ENCODE assay signal across 21 cellular contexts in genomic region chr15:81330351-81331085, GRCh38. TPM values are rescaled to one million over a fixed set of nuclear protein-coding genes. Genes with fewer than 3 reads are reported as not detected.
A peak's percentile ranks its signal among the peaks of the same experiment; 100 is the strongest.
DNase-seq lines count a peak whose midpoint lies in the region; ATAC-seq and TF ChIP-seq lines count a peak whose summit lies in the region.
"Had no signal": no experiment of that assay in that cellular context is flagged by ENCODE, and none has a peak within 500 bp of the region (broad histone marks: within the 10 kb centered on the region; RNA-seq: fewer than 3 reads in every experiment).

No MANE protein-coding gene starts in this region.

- no peak overlapping the region for H3K9ac ChIP-seq in BLaER1

- CTCF ChIA-PET in CD8-positive, alpha-beta T cell (lab: Charles Lee), result interaction anchor here (0.7 to 20.0 kb wide), 2 partner anchors 58 to 855 kb away, joined by 3 to 434 read pairs; no protein-coding TSS in a partner anchor

- H3K9me3 ChIP-seq in BLaER1 (no peaks in the 10 kb centered on the region), psoas muscle (no peaks in the 10 kb centered on the region)
- H3K9me3 ChIP-seq in CD8-positive, alpha-beta T cell (ENCODE audit: low read length), result no peaks in the 10 kb centered on the region
- H3K9me3 ChIP-seq: prostate gland, transverse colon had no signal

- POLR2A ChIA-PET in CD8-positive, alpha-beta T cell (lab: Charles Lee), result no interaction called here

- no peaks in the 10 kb centered on the region for H3K9me3 Mint-ChIP-seq in CD8-positive, alpha-beta T cell
- H3K9me3 Mint-ChIP-seq in nephron, result no peaks in the 10 kb centered on the region
- H3K9me3 Mint-ChIP-seq: endodermal cell had no signal

- H3K27ac ChIP-seq in BLaER1, result no peak overlapping the region
- no peak overlapping the region for H3K27ac ChIP-seq in CD8-positive, alpha-beta T cell (ENCODE audit: low read depth, low read length)
- no peak overlapping the region for H3K27ac ChIP-seq in psoas muscle
- H3K27ac ChIP-seq: prostate gland, transverse colon had no signal

- no peaks in the 10 kb centered on the region for H3K36me3 Mint-ChIP-seq in CD8-positive, alpha-beta T cell
- no peaks in the 10 kb centered on the region for H3K36me3 Mint-ChIP-seq in nephron (ENCODE audit: low read depth)

- H4K20me1 ChIP-seq in BLaER1, result no peaks in the 10 kb centered on the region

- H3K36me3 ChIP-seq in BLaER1 (no peaks in the 10 kb centered on the region), psoas muscle (ENCODE audit: insufficient read depth in 1 of 2, low read depth in 1 of 2) (no peaks in the 10 kb centered on the region)
- no peaks in the 10 kb centered on the region for H3K36me3 ChIP-seq in CD8-positive, alpha-beta T cell (ENCODE audit: insufficient read depth, low read length)
- H3K36me3 ChIP-seq: prostate gland, transverse colon had no signal

- 91 to 94% (median 92%) methylated on average over 5 of the region's 5 CpGs for WGBS in psoas muscle, 3 donors

- H3K27me3 Mint-ChIP-seq in CD8-positive, alpha-beta T cell (ENCODE audit: low read depth), result no peaks in the 10 kb centered on the region
- H3K27me3 Mint-ChIP-seq in nephron (ENCODE audit: low read depth), result peaks cover 9% of the 10 kb centered on the region

- peak overlapping the region; percentile 46 for H3K27ac Mint-ChIP-seq in CD8-positive, alpha-beta T cell
- H3K27ac Mint-ChIP-seq in nephron, result peak overlapping the region in 2 of 3 experiments; percentile 69
- H3K27ac Mint-ChIP-seq: endodermal cell had no signal

- no peak for TF ChIP-seq CTCF in CD8-positive, alpha-beta T cell (IDR thresholded peaks at IDR 0.05)
- TF ChIP-seq CTCF in nephron (IDR thresholded peaks at IDR 0.05; ENCODE audit: unreplicated experiment in 3 of 3) (no peak), psoas muscle (IDR thresholded peaks at IDR 0.05) (no peak)

- peak overlapping the region; percentile 59 for H3K4me2 ChIP-seq in BLaER1

- H3K27me3 ChIP-seq in BLaER1, result no peaks in the 10 kb centered on the region
- H3K27me3 ChIP-seq in CD8-positive, alpha-beta T cell (ENCODE audit: insufficient read depth, low read length), result no peaks in the 10 kb centered on the region
- no peaks in the 10 kb centered on the region for H3K27me3 ChIP-seq in psoas muscle (ENCODE audit: insufficient read depth in 3 of 3, low read length in 2 of 3)
- H3K27me3 ChIP-seq: transverse colon had no signal

- no peak for ATAC-seq in CD8-positive, alpha-beta T cell
- no peak for ATAC-seq in psoas muscle
- ATAC-seq: HCT116, left colon had no signal

- no peak overlapping the region for H3K4me3 ChIP-seq in BLaER1
- no peak overlapping the region for H3K4me3 ChIP-seq in CD8-positive, alpha-beta T cell (ENCODE audit: low read depth, low read length)
- no peak overlapping the region for H3K4me3 ChIP-seq in psoas muscle
- H3K4me3 ChIP-seq: prostate gland, transverse colon had no signal

- peaks cover 27% of the 10 kb centered on the region for H3K4me1 Mint-ChIP-seq in CD8-positive, alpha-beta T cell (ENCODE audit: low read depth)
- H3K4me1 Mint-ChIP-seq in nephron, result peaks cover 24% of the 10 kb centered on the region

- DNase-seq in CD8-positive, alpha-beta T cell, result no peak
- DNase-seq in amniotic epithelial cell (ENCODE audit: low read depth), result peak; percentile 88
- no peak for DNase-seq in NCI-H345 treated with DMSO at 0.1 percent for 48 hours (lab: John Stamatoyannopoulos, UW; ENCODE audit: unreplicated experiment)
- DNase-seq in psoas muscle, result no peak
- DNase-seq in NK-92 (lab: John Stamatoyannopoulos, UW; ENCODE audit: unreplicated experiment), result no peak
- DNase-seq: activated CD4-positive, alpha-beta T cell treated with anti-CD3 and anti-CD28 coated beads for 48 hours; activated gamma-delta T cell treated with Interleukin-2 at 50 U/mL for 16 hours; AML-193; Calu3; endodermal cell; left colon; NCI-H1417; NCI-H69; stimulated activated CD4-positive, alpha-beta T cell treated with anti-CD3 and anti-CD28 coated beads, Interleukin-1b, Interleukin-23, amount 100 ng/mL, for 48 hours; stimulated activated naive CD4-positive, alpha-beta T cell treated with Interleukin-2 at 50 U/mL for 16 hours; transverse colon had no signal

- peak overlapping the region; percentile 60 for H3K4me3 Mint-ChIP-seq in CD8-positive, alpha-beta T cell
- no peak overlapping the region for H3K4me3 Mint-ChIP-seq in nephron
- H3K4me3 Mint-ChIP-seq: endodermal cell had no signal

- H3K4me1 ChIP-seq in BLaER1 (peaks cover 17% of the 10 kb centered on the region), psoas muscle (no peaks in the 10 kb centered on the region)
- H3K4me1 ChIP-seq in CD8-positive, alpha-beta T cell (ENCODE audit: insufficient read depth, low read length), result no peaks in the 10 kb centered on the region
- H3K4me1 ChIP-seq: prostate gland had no signal

- intact Hi-C loops in CD8-positive, alpha-beta T cell (cut with DNase I, micrococcal nuclease), result no loop called here
- intact Hi-C loops in psoas muscle (cut with DNase I), result loop anchor here in 1 of 2 donors (5.0 kb wide), 1 partner anchor 53 kb away; no protein-coding TSS in a partner anchor

RNA-seq across cellular contexts. Expression of gene STARD5, which starts 6.6 kb away (rescaled TPM):
- 10 to 100 TPM; 13.6 to 14.3 TPM for total RNA-seq in CD8-positive, alpha-beta T cell
- 1 to 10 TPM in 2 of 4 donors, under 1 TPM in 2; 0.25 to 1.9 (median 0.92) TPM for total RNA-seq in psoas muscle
- under 1 TPM; 0.49 to 0.64 (median 0.55) TPM for polyA plus RNA-seq in psoas muscle

RNA-seq across cellular contexts. Expression of gene TMC3, which starts 43.5 kb away (rescaled TPM):
- not detected for total RNA-seq in CD8-positive, alpha-beta T cell
- total RNA-seq in psoas muscle, result not detected
- polyA plus RNA-seq in psoas muscle, result not detected
- total RNA-seq: Calu3, Daoy, endodermal cell, left colon had no signal

Comparison
In these comparisons a context has a peak if more than half of its experiments do, and no peak if none do; other contexts are left out.
1. RNA of gene STARD5, which starts 6.6 kb away (total RNA-seq): 13.6 to 14.3 TPM in CD8-positive, alpha-beta T cell; 0.25 to 1.9 TPM in psoas muscle; every median in the first group is over 4 times any median in the second.